In the genomic region with DNA sequence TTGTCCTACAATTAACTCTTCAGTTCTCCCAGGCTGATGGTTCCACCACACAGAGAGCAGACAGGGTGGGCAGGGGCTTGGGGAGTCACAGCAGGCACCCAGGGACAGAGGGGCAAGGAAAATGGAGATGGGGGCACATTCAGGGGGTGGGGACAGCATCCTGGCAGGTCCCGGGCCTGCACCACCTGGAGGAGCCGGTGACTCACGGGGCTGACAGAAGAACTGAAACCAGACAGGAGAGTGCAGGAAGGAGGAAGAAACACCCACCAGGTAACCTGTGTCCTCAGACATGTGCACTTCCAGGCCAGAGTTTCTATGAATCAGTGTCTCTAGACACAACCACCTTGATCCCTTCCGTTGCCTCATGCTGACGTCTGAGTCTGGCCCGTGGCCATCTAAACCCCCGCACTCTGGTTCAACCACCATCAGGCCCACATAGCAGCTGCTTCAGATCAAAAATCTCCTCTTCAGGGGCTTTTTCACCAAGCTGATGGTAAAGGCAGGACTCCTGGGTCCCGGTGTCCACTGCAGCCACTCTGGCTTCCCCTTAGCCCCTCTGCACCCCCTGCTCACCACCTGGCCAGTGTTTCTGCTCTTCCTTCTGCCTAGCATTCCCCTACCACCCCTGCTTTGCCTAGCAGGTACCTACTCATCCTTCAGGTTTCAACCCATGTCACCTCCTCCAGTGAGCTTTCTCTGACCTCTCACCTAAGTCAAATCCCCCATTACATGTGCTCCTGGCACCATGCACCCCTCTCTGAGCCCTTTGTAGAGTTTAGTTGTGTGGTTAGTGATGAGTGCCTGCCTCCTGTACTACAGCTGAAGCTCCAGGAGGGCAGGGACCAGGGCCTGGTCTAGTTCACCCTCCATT, we compare ENCODE assay signal across 8 cellular contexts. TPM values are rescaled to one million over a fixed set of nuclear protein-coding genes. Genes with fewer than 3 reads are reported as not detected.
DNase-seq lines count a peak whose midpoint lies in the region; ATAC-seq, FAIRE-seq and TF ChIP-seq lines count a peak whose summit lies in the region.

No MANE protein-coding gene starts in this region.

- WGBS in gastroesophageal sphincter (ENCODE audit: low coverage in 1 of 2), 2 donors = 66 to 75% methylated on average over 4 to 5 of the region's 8 CpGs

- no peak for FAIRE-seq in frontal cortex (lab: Jason Lieb, UNC)

- H3K4me1 ChIP-seq in Peyer's patch (peaks cover 0 to 46% (median 23%) of the 10 kb centered on the region in 4 donors), gastroesophageal sphincter (peaks cover 0 to 25% (median 0%) of the 10 kb centered on the region in 3 donors)

- TF ChIP-seq CTCF in GM13976 (IDR thresholded peaks at IDR 0.05; ENCODE audit: borderline replicate concordance, control extremely low read depth, extremely low read depth, insufficient read depth, missing control alignments) (peak; percentile 16), HFFc6 (IDR thresholded peaks at IDR 0.05) (no peak), Peyer's patch (IDR thresholded peaks at IDR 0.05) (no peak), choroid plexus epithelial cell (conservative IDR thresholded peaks at IDR 0.05; ENCODE audit: low read depth, low read length) (no peak), gastroesophageal sphincter (IDR thresholded peaks at IDR 0.05) (no peak)

- in situ Hi-C loops in GM13976 (cut with MboI; ENCODE audit: low sequenced_read_pairs, unreplicated experiment) = loop anchor here (5.0 kb wide), 1 partner anchor 53 kb away; no protein-coding TSS in a partner anchor

- peak overlapping the region; percentile 84 for H3K27ac Mint-ChIP-seq in HFFc6

- TF ChIP-seq POLR2A in Peyer's patch (IDR thresholded peaks at IDR 0.05) (no peak), gastroesophageal sphincter (IDR thresholded peaks at IDR 0.05) (no peak)

- H3K27ac ChIP-seq in Peyer's patch (peak overlapping the region; percentile 25 to 81 (median 70)), gastroesophageal sphincter (no peak overlapping the region)

- H3K9me3 Mint-ChIP-seq in HFFc6 = no peaks in the 10 kb centered on the region

- H3K36me3 Mint-ChIP-seq in HFFc6 (ENCODE audit: low read depth) = no peaks in the 10 kb centered on the region

- H3K4me3 ChIP-seq in Peyer's patch (no peak overlapping the region), choroid plexus epithelial cell (ENCODE audit: low read depth, low read length) (no peak overlapping the region), gastroesophageal sphincter (no peak overlapping the region)

- no peaks in the 10 kb centered on the region for H3K9me3 ChIP-seq in Peyer's patch
- no peaks in the 10 kb centered on the region for H3K9me3 ChIP-seq in gastroesophageal sphincter

- H3K36me3 ChIP-seq in Peyer's patch (no peaks in the 10 kb centered on the region), gastroesophageal sphincter (no peaks in the 10 kb centered on the region)

- ATAC-seq in gastroesophageal sphincter = no peak

- H3K27me3 ChIP-seq in Peyer's patch (no peaks in the 10 kb centered on the region), gastroesophageal sphincter (peaks cover 17% of the 10 kb centered on the region)

- TF ChIP-seq EP300 in gastroesophageal sphincter (IDR thresholded peaks at IDR 0.05) = no peak

- peaks cover 69% of the 10 kb centered on the region for H3K4me1 Mint-ChIP-seq in HFFc6 (ENCODE audit: low read depth)

- peak overlapping the region; percentile 13; the same call in 1 of the 2 replicates for H3K4me3 Mint-ChIP-seq in HFFc6

- peaks cover 3% of the 10 kb centered on the region; the same call in 1 of the 2 replicates for H3K27me3 Mint-ChIP-seq in HFFc6 (ENCODE audit: insufficient read depth)

- peak; percentile 87 for DNase-seq in GM13976 (ENCODE audit: low spot score)
- peak; percentile 40 for DNase-seq in HFFc6
- DNase-seq in Peyer's patch = peak; percentile 43 to 83 (median 78)
- DNase-seq in choroid plexus epithelial cell (ENCODE audit: low read depth) = peak; percentile 56
- peak; percentile 15 to 32 for DNase-seq in stimulated activated CD8-positive, alpha-beta memory T cell treated with anti-CD3 and anti-CD28 coated beads, Interleukin-2, amount 100 ng/mL, for 1 hour (ENCODE audit: low read depth in 2 of 2)
- DNase-seq in COR-L47 (lab: John Stamatoyannopoulos, UW) = no peak
- DNase-seq in frontal cortex (ENCODE audit: low spot score in 2 of 2) = no peak

RNA-seq across cellular contexts. Expression of a gene that starts 16.5 kb away (rescaled TPM):
- under 1 TPM in 4 of 6 experiments, not detected in 2; 0.12 to 0.17 (median 0.14) TPM for total RNA-seq in HFFc6 (2021; fragmentation: NEBNext Ultra II Directional; extraction: Animal tissue kit (Norgen Biotek cat#: 25700))
- total RNA-seq in Peyer's patch = 1 to 10 TPM in 3 of 4 donors, under 1 TPM in 1; 0.88 to 6.6 (median 3.3) TPM
- not detected for total RNA-seq in frontal cortex
- 1 to 10 TPM in 3 of 4 donors, under 1 TPM in 1; 0.67 to 3.7 (median 2.7) TPM for total RNA-seq in gastroesophageal sphincter

RNA-seq across cellular contexts. Expression of a gene that starts 49.8 kb away (rescaled TPM):
- 100 to 1,000 TPM; 115 to 196 (median 129) TPM for total RNA-seq in HFFc6 (2021; fragmentation: NEBNext Ultra II Directional; extraction: Animal tissue kit (Norgen Biotek cat#: 25700))
- total RNA-seq in Peyer's patch (10 to 100 TPM in 1 of 4 donors, 1 to 10 TPM in 3; 1.5 to 42.9 (median 1.6) TPM), frontal cortex (21.6 TPM), gastroesophageal sphincter (1 to 10 TPM in 3 of 4 donors, under 1 TPM in 1; 0.93 to 2.7 (median 1.8) TPM)

Comparison
In these comparisons a context has a peak if more than half of its experiments do, and no peak if none do; other contexts are left out.
1. DNase-seq: peak in GM13976 (single experiment), HFFc6 (single experiment), Peyer's patch (3 of 3), choroid plexus epithelial cell (single experiment) and stimulated activated CD8-positive, alpha-beta memory T cell treated with anti-CD3 and anti-CD28 coated beads, Interleukin-2, amount 100 ng/mL, for 1 hour (2 of 2); none in COR-L47 (single experiment) and frontal cortex (0 of 2).
2. H3K27ac ChIP-seq: peak in Peyer's patch (4 of 4); none in gastroesophageal sphincter (0 of 4).